In the genomic region with DNA sequence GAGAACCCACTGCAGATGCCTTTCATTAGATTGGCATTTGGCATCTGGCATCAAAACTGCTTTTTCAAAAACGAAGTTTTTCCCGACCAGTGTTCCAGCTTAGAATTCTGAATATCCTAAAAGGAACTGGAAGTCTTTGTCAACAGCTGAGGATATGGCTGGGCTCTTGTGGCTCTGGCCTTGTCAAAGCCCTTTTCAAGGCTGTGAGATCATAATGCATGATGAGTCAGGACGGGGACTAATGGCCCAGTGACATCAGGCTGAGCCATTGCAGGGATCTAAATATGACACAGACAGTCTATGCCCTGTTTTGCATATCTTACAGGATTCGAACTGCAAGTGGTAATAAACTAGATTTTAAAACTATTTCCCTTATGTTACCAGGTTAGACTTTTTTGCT, we compare ENCODE assay signal across 8 cellular contexts.
DNase-seq lines count a peak whose midpoint lies in the region; ATAC-seq, FAIRE-seq and TF ChIP-seq lines count a peak whose summit lies in the region.
"Had no signal": no experiment of that assay in that cellular context is flagged by ENCODE, and none has a peak within 500 bp of the region (broad histone marks: within the 10 kb centered on the region; RNA-seq: fewer than 3 reads in every experiment).

No MANE protein-coding gene starts in this region.

- no peak overlapping the region for H3K4me2 ChIP-seq in HCT116 (ENCODE audit: low read length)

- H3K9me2 ChIP-seq in HCT116 (ENCODE audit: insufficient read depth): no peaks in the 10 kb centered on the region

- RAD21 ChIA-PET in HCT116 (lab: Charles Lee; ENCODE audit: low non-redundant PET in 1 of 2, low total read pairs in 2 of 2, uncharacterized antibody in 2 of 2, unreplicated experiment in 2 of 2): no interaction called here

- ATAC-seq in HCT116: peak; percentile 40

- no peak for TF ChIP-seq POLR2A in HCT116 (IDR thresholded peaks at IDR 0.05; ENCODE audit: borderline replicate concordance, extremely low read depth, insufficient read depth, insufficient read length)

- intact Hi-C loops in HCT116 (cut with micrococcal nuclease): no loop called here
- intact Hi-C loops in CD4-positive, alpha-beta memory T cell (cut with micrococcal nuclease): no loop called here

- no peak for TF ChIP-seq RAD21 in HCT116 (IDR thresholded peaks at IDR 0.05; ENCODE audit: low read depth)

- H3K27me3 ChIP-seq in HCT116 (ENCODE audit: insufficient read depth, low read length): no peaks in the 10 kb centered on the region
- H3K27me3 ChIP-seq in bronchial epithelial cell (ENCODE audit: control insufficient read depth, insufficient read depth, low read length): no peaks in the 10 kb centered on the region
- H3K27me3 ChIP-seq in CD4-positive, alpha-beta memory T cell (ENCODE audit: insufficient read depth, low read length): no peaks in the 10 kb centered on the region

- H3K27me3 Mint-ChIP-seq in nephron progenitor cell (ENCODE audit: low read depth, poor library complexity): peaks cover 6% of the 10 kb centered on the region
- H3K27me3 Mint-ChIP-seq in CD4-positive, alpha-beta memory T cell: no peaks in the 10 kb centered on the region

- H3K4me3 ChIP-seq in HCT116 (replicated peaks in 1 of 2; ENCODE audit: low read depth in 1 of 2, low read length in 2 of 2) (no peak overlapping the region), bronchial epithelial cell (ENCODE audit: low read depth, low read length) (no peak overlapping the region)
- no peak overlapping the region for H3K4me3 ChIP-seq in CD4-positive, alpha-beta memory T cell (ENCODE audit: low read length in 2 of 2)

- H3K4me3 Mint-ChIP-seq in nephron progenitor cell: no peak overlapping the region
- H3K4me3 Mint-ChIP-seq in CD4-positive, alpha-beta memory T cell: no peak overlapping the region

- no peaks in the 10 kb centered on the region for H3K36me3 ChIP-seq in HCT116 (ENCODE audit: control insufficient read depth in 1 of 2, insufficient read depth in 2 of 2, low read length in 2 of 2)
- H3K36me3 ChIP-seq in bronchial epithelial cell (ENCODE audit: control insufficient read depth, insufficient read depth, low read length): no peaks in the 10 kb centered on the region
- H3K36me3 ChIP-seq in CD4-positive, alpha-beta memory T cell (ENCODE audit: insufficient read depth, low read length): no peaks in the 10 kb centered on the region

- no peaks in the 10 kb centered on the region for H4K20me1 ChIP-seq in HCT116 (ENCODE audit: insufficient read depth)

- H3K4me1 Mint-ChIP-seq in nephron progenitor cell: peaks cover 42% of the 10 kb centered on the region
- H3K4me1 Mint-ChIP-seq in CD4-positive, alpha-beta memory T cell: no peaks in the 10 kb centered on the region

- H3K9ac ChIP-seq in HCT116 (ENCODE audit: low read length): no peak overlapping the region

- H3K27ac Mint-ChIP-seq in nephron progenitor cell: peak overlapping the region; percentile 32
- no peak overlapping the region for H3K27ac Mint-ChIP-seq in CD4-positive, alpha-beta memory T cell

- peaks cover 8% of the 10 kb centered on the region for H3K9me3 Mint-ChIP-seq in nephron progenitor cell
- no peaks in the 10 kb centered on the region for H3K9me3 Mint-ChIP-seq in CD4-positive, alpha-beta memory T cell

- H3K79me2 ChIP-seq in HCT116 (ENCODE audit: insufficient read depth, low read length): no peaks in the 10 kb centered on the region

- TF ChIP-seq CTCF in HCT116 (IDR thresholded peaks at IDR 0.05 in 2 of 3, conservative IDR thresholded peaks at IDR 0.05 in 1 of 3; ENCODE audit: borderline replicate concordance in 1 of 3, insufficient read depth in 1 of 3, low read depth in 2 of 3, low read length in 2 of 3): no peak
- TF ChIP-seq CTCF in bronchial epithelial cell (IDR thresholded peaks at IDR 0.05; ENCODE audit: insufficient read depth, low read length, severe bottlenecking): no peak
- no peak for TF ChIP-seq CTCF in nephron progenitor cell (IDR thresholded peaks at IDR 0.05)

- BruUV-seq in HCT116 (replicated peaks; lab: Mats Ljungman, UMichigan): no TSS peak

- POLR2A ChIA-PET in HCT116 (lab: Charles Lee): no interaction called here
- POLR2A ChIA-PET in CD4-positive, alpha-beta memory T cell (lab: Charles Lee; ENCODE audit: partially characterized antibody): no interaction called here

- H3K36me3 Mint-ChIP-seq in nephron progenitor cell (ENCODE audit: low read depth): no peaks in the 10 kb centered on the region
- H3K36me3 Mint-ChIP-seq in CD4-positive, alpha-beta memory T cell: no peaks in the 10 kb centered on the region

- no peak for FAIRE-seq in bronchial epithelial cell (lab: Jason Lieb, UNC)

- peak overlapping the region; percentile 8 for H2AFZ ChIP-seq in HCT116 (ENCODE audit: low read depth, low read length, poor library complexity, severe bottlenecking)

- DNase-seq in EH (ENCODE audit: low read depth) (peak; percentile 71), HCT116 (ENCODE audit: low read depth, low spot score) (peak; percentile 35), bronchial epithelial cell (ENCODE audit: low read depth) (peak; percentile 71), nephron progenitor cell (no peak), ecto neural progenitor cell (ENCODE audit: low spot score) (no peak), SIG-M5 treated with dmso at 0.1 percent for 504 hours (lab: John Stamatoyannopoulos, UW; ENCODE audit: unreplicated experiment) (no peak)
- DNase-seq in CD4-positive, alpha-beta memory T cell: no peak
- DNase-seq: NCI-H1048 had no signal

- no peaks in the 10 kb centered on the region for H3K9me3 ChIP-seq in HCT116 (ENCODE audit: control insufficient read depth in 1 of 2, insufficient read depth in 1 of 2, low read depth in 1 of 2, low read length in 2 of 2)
- no peaks in the 10 kb centered on the region for H3K9me3 ChIP-seq in CD4-positive, alpha-beta memory T cell (ENCODE audit: control insufficient read depth in 1 of 2, low read length in 2 of 2)

- CTCF ChIA-PET in HCT116 (lab: Charles Lee): no interaction called here
- CTCF ChIA-PET in CD4-positive, alpha-beta memory T cell (lab: Charles Lee; ENCODE audit: partially characterized antibody): no interaction called here

- peaks cover 0 to 6% of the 10 kb centered on the region in 2 experiments; a peak in 1 of 4 replicates for H3K4me1 ChIP-seq in HCT116 (ENCODE audit: control insufficient read depth in 1 of 2, insufficient read depth in 2 of 2, low read length in 2 of 2)
- no peaks in the 10 kb centered on the region for H3K4me1 ChIP-seq in CD4-positive, alpha-beta memory T cell (ENCODE audit: insufficient read depth, low read length)

- H3K27ac ChIP-seq in HCT116 (ENCODE audit: low read depth, low read length): no peak overlapping the region
- no peak overlapping the region for H3K27ac ChIP-seq in CD4-positive, alpha-beta memory T cell (ENCODE audit: low read depth, low read length)

TF ChIP-seq in HCT116, 20 proteins besides CTCF, POLR2A, EP300 and RAD21:
- TF ChIP-seq SP1 (IDR thresholded peaks at IDR 0.05; ENCODE audit: low read depth) (no peak), JUND (IDR thresholded peaks at IDR 0.05) (0 out of 2 replicates have a peak, but pooled peaks have one; percentile 9), TCF7L2 (IDR thresholded peaks at IDR 0.05; ENCODE audit: borderline replicate concordance, extremely low read depth, insufficient read depth, insufficient read length) (no peak), EZH2 (IDR thresholded peaks at IDR 0.05) (no peak), POLR2AphosphoS5 (IDR thresholded peaks at IDR 0.05; ENCODE audit: low read depth, low read length) (no peak), FOSL1 (IDR thresholded peaks at IDR 0.05; ENCODE audit: low read depth) (peak; percentile 58; the same call in 1 of the 2 replicates), SRF (IDR thresholded peaks at IDR 0.05; ENCODE audit: low read depth) (no peak), EZH2phosphoT487 (IDR thresholded peaks at IDR 0.05; ENCODE audit: borderline replicate concordance) (no peak)
- TF ChIP-seq, protein P1, sequence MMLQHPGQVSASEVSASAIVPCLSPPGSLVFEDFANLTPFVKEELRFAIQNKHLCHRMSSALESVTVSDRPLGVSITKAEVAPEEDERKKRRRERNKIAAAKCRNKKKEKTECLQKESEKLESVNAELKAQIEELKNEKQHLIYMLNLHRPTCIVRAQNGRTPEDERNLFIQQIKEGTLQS (IDR thresholded peaks at IDR 0.05): no peak
- TF ChIP-seq, protein P2, sequence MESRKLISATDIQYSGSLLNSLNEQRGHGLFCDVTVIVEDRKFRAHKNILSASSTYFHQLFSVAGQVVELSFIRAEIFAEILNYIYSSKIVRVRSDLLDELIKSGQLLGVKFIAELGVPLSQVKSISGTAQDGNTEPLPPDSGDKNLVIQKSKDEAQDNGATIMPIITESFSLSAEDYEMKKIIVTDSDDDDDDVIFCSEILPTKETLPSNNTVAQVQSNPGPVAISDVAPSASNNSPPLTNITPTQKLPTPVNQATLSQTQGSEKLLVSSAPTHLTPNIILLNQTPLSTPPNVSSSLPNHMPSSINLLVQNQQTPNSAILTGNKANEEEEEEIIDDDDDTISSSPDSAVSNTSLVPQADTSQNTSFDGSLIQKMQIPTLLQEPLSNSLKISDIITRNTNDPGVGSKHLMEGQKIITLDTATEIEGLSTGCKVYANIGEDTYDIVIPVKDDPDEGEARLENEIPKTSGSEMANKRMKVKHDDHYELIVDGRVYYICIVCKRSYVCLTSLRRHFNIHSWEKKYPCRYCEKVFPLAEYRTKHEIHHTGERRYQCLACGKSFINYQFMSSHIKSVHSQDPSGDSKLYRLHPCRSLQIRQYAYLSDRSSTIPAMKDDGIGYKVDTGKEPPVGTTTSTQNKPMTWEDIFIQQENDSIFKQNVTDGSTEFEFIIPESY (IDR thresholded peaks at IDR 0.05; ENCODE audit: extremely low read depth, insufficient replicate concordance, low read length): no peak

Comparison
In these comparisons a context has a peak if more than half of its experiments do, and no peak if none do; other contexts are left out.
1. DNase-seq: peak in EH (single experiment), HCT116 (single experiment) and bronchial epithelial cell (single experiment); none in nephron progenitor cell (single experiment), ecto neural progenitor cell (single experiment), SIG-M5 treated with dmso at 0.1 percent for 504 hours (single experiment) and CD4-positive, alpha-beta memory T cell (0 of 5).